8 cellular contexts compared by ENCODE assay signal in genomic region chr11:2700415-2701211, GRCh38. TPM values are rescaled to one million over a fixed set of nuclear protein-coding genes. Genes with fewer than 3 reads are reported as not detected.
DNase-seq lines count a peak whose midpoint lies in the region; ATAC-seq and TF ChIP-seq lines count a peak whose summit lies in the region.

No MANE protein-coding gene starts in this region.

- peak overlapping the region; percentile 70 for H3K27ac Mint-ChIP-seq in activated CD4-positive, alpha-beta T cell treated with anti-CD3 and anti-CD28 coated beads, Interleukin-2, amount 10 ng/mL, durations not matched to agents 24 days and 14 days

- peaks cover 3% of the 10 kb centered on the region for H3K27me3 Mint-ChIP-seq in activated CD4-positive, alpha-beta T cell treated with anti-CD3 and anti-CD28 coated beads, Interleukin-2, amount 10 ng/mL, durations not matched to agents 24 days and 14 days

- 74% methylated on average over 25 of the region's 52 CpGs for WGBS in esophagus muscularis mucosa

- CTCF ChIA-PET in BJ (lab: Yijun Ruan, JAX): interaction anchor here (0.7 kb wide), 1 partner anchor 10 kb away, joined by 3 read pairs; no protein-coding TSS in a partner anchor

- TF ChIP-seq EP300 in esophagus muscularis mucosa (IDR thresholded peaks at IDR 0.05): no peak

- H3K36me3 ChIP-seq in BJ (ENCODE audit: control insufficient read depth, insufficient read depth, low read length) (no peaks in the 10 kb centered on the region), esophagus muscularis mucosa (no peaks in the 10 kb centered on the region), muscle layer of colon (ENCODE audit: insufficient read depth, low read length) (no peaks in the 10 kb centered on the region), tibial artery (no peaks in the 10 kb centered on the region)

- peak; percentile 31 for ATAC-seq in GM19025 (IDR thresholded peaks at IDR 0.05; ENCODE audit: low read depth, unreplicated experiment)

- TF ChIP-seq POLR2A in esophagus muscularis mucosa (IDR thresholded peaks at IDR 0.05; ENCODE audit: low read depth): peak; percentile 52

- peaks cover 5% of the 10 kb centered on the region for H3K36me3 Mint-ChIP-seq in activated CD4-positive, alpha-beta T cell treated with anti-CD3 and anti-CD28 coated beads, Interleukin-2, amount 10 ng/mL, durations not matched to agents 24 days and 14 days (ENCODE audit: low read depth)

- H3K9ac ChIP-seq in muscle layer of colon (ENCODE audit: low read length): peak overlapping the region; percentile 27

- intact Hi-C loops in activated CD4-positive, alpha-beta T cell treated with anti-CD3 and anti-CD28 coated beads, Interleukin-2, amount 10 ng/mL, durations not matched to agents 24 days and 14 days (cut with micrococcal nuclease): loop anchor here (10.0 kb wide), 1 partner anchor 184 kb away; the partner anchor contains the start of gene CDKN1C
- intact Hi-C loops in esophagus muscularis mucosa (cut with DNase I): loop anchor here (5.0 kb wide), 1 partner anchor 127 kb away; no protein-coding TSS in a partner anchor
- intact Hi-C loops in tibial artery (cut with DNase I; ENCODE audit: low total_unique reads): no loop called here

- DNase-seq in BJ (ENCODE audit: low read depth) (no peak), HuH-7 (ENCODE audit: low spot score) (peak; percentile 82), esophagus muscularis mucosa (ENCODE audit: extremely low spot score) (no peak), tibial artery (peak; percentile 63 to 84), HCEC 1CT (no peak)
- peak; percentile 81 for DNase-seq in activated CD4-positive, alpha-beta T cell treated with anti-CD3 and anti-CD28 coated beads, Interleukin-2, amount 10 ng/mL, durations not matched to agents 24 days and 14 days

- H3K9me3 Mint-ChIP-seq in activated CD4-positive, alpha-beta T cell treated with anti-CD3 and anti-CD28 coated beads, Interleukin-2, amount 10 ng/mL, durations not matched to agents 24 days and 14 days: peaks cover under 1% of the 10 kb centered on the region

- H3K4me1 Mint-ChIP-seq in activated CD4-positive, alpha-beta T cell treated with anti-CD3 and anti-CD28 coated beads, Interleukin-2, amount 10 ng/mL, durations not matched to agents 24 days and 14 days: peaks cover 11% of the 10 kb centered on the region

- H3K4me3 Mint-ChIP-seq in activated CD4-positive, alpha-beta T cell treated with anti-CD3 and anti-CD28 coated beads, Interleukin-2, amount 10 ng/mL, durations not matched to agents 24 days and 14 days: peak overlapping the region; percentile 89

- H3K27ac ChIP-seq in esophagus muscularis mucosa (replicated peaks in 1 of 4) (peak overlapping the region; percentile 92 to 98 (median 94)), muscle layer of colon (ENCODE audit: low read depth, low read length) (peak overlapping the region; percentile 92), tibial artery (peak overlapping the region; percentile 83 to 95)

- H3K9me3 ChIP-seq in esophagus muscularis mucosa (no peaks in the 10 kb centered on the region), muscle layer of colon (ENCODE audit: low read length) (no peaks in the 10 kb centered on the region), tibial artery (no peaks in the 10 kb centered on the region)

- H3K27me3 ChIP-seq in BJ (ENCODE audit: control insufficient read depth, insufficient read depth, low read length) (0 out of 2 replicates have a peak, but pooled peaks cover 2% of the 10 kb centered on the region), esophagus muscularis mucosa (no peaks in the 10 kb centered on the region), muscle layer of colon (ENCODE audit: control insufficient read depth in 1 of 2, insufficient read depth in 2 of 2, low read length in 2 of 2) (no peaks in the 10 kb centered on the region), tibial artery (no peaks in the 10 kb centered on the region)

- H3K4me3 ChIP-seq in BJ (ENCODE audit: low read depth, low read length) (peak overlapping the region; percentile 82), esophagus muscularis mucosa (peak overlapping the region; percentile 59 to 85 (median 78)), muscle layer of colon (ENCODE audit: low read depth in 1 of 2, low read length in 2 of 2) (peak overlapping the region; percentile 32 to 52), tibial artery (peak overlapping the region; percentile 66 to 82)

- TF ChIP-seq CTCF in BJ (IDR thresholded peaks at IDR 0.05; ENCODE audit: insufficient read depth, low read depth, low read length): no peak
- TF ChIP-seq CTCF in esophagus muscularis mucosa (IDR thresholded peaks at IDR 0.05): no peak
- no peak for TF ChIP-seq CTCF in tibial artery (IDR thresholded peaks at IDR 0.05)

- peaks cover 3 to 31% (median 30%) of the 10 kb centered on the region in 4 donors for H3K4me1 ChIP-seq in esophagus muscularis mucosa
- peaks cover 8% of the 10 kb centered on the region for H3K4me1 ChIP-seq in muscle layer of colon (ENCODE audit: insufficient read depth, low read length)
- peaks cover 0 to 28% (median 2%) of the 10 kb centered on the region in 4 donors for H3K4me1 ChIP-seq in tibial artery

- POLR2A ChIA-PET in BJ (lab: Charles Lee): interaction anchor here (0.7 to 0.8 kb wide), 2 partner anchors 229 to 354 kb away, joined by 3 to 7 read pairs; partner anchors contain the start of gene PHLDA2

RNA-seq across cellular contexts. Expression of gene KCNQ1OT1, which starts 0.8 kb away (rescaled TPM):
- polyA plus RNA-seq in BJ (2011; rRNA removed): 0.16 and 0.18 TPM in 2 replicates
- 2.9 and 4.0 TPM in 2 replicates for polyA minus RNA-seq in BJ (2011; rRNA and poly(A)+ RNA removed)
- 0.59 and 0.61 TPM in 2 replicates for total RNA-seq in activated CD4-positive, alpha-beta T cell treated with anti-CD3 and anti-CD28 coated beads, Interleukin-2, amount 10 ng/mL, durations not matched to agents 24 days and 14 days
- 1 to 10 TPM in 2 of 4 donors, under 1 TPM in 2; 0.66 to 2.5 (median 1.3) TPM for total RNA-seq in esophagus muscularis mucosa

Comparison
In these comparisons a context has a peak if more than half of its experiments do, and no peak if none do; other contexts are left out.
1. DNase-seq: peak in HuH-7 (single experiment), activated CD4-positive, alpha-beta T cell treated with anti-CD3 and anti-CD28 coated beads, Interleukin-2, amount 10 ng/mL, durations not matched to agents 24 days and 14 days (single experiment) and tibial artery (2 of 2); none in BJ (single experiment), esophagus muscularis mucosa (single experiment) and HCEC 1CT (single experiment).
2. Peak in every context shown above with its lines, with median percentiles within 50 percentile points of each other: H3K4me3 ChIP-seq and H3K27ac ChIP-seq.